1 cellular context compared by ENCODE assay signal in the genomic region with DNA sequence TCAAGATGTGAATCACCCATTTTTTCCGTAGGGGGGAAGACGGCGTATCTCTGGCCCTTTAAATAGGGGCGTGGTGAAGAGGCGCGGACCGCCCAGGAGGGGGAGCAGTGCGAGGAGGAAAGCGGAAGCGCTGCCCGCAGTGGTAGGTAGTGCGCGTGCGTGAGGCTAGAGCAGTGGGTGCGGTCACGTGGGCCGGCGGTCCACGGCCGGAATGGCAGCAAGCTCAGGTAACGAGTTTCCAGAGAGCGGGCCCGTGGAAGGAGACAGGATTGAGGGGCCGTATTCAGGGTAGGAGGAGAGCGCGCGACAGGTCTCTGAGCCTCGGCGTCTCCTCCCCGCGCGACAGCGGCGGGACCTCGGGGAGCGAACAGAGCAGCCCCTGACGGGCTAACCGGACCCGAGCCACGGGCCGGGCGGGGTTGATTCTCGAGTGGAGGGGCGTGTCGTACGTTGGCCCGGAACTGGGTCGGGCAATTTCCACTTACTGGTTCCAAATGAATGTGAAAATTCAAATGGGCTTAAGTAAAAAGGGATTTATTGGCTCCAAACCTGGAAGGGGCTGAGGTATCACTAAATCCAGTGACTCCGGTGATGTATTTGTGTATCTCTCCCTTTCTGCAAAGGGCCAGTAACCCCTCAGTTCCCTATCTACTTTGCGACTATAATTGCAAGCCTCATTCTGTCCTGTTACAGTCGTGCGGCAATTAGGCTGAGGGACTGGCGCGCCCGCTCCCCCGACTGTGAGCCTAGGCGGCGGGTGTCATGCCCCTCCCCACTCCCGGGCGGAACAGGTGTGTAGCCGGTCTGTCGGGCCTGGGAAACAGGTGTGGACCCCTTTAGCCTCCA.
TF ChIP-seq lines count a peak whose summit lies in the region.

Gene VPS8, plus strand, starts transcription at position 168 of the 846 bp plus-strand sequence. CDS start 12,467 bp downstream, outside the sequence.

TF ChIP-seq in H1, 55 proteins besides CTCF, POLR2A, EP300 and RAD21:
- TF ChIP-seq CBX8 (IDR thresholded peaks at IDR 0.05; ENCODE audit: borderline replicate concordance, low read depth, low read length) (no peak), SIX5 (IDR thresholded peaks at IDR 0.05; ENCODE audit: low read depth, low read length) (no peak), CTBP2 (IDR thresholded peaks at IDR 0.05; ENCODE audit: borderline replicate concordance, insufficient read depth, insufficient read length, low read length) (no peak), SIRT6 (IDR thresholded peaks at IDR 0.05; ENCODE audit: low read length) (no peak), FOSL1 (IDR thresholded peaks at IDR 0.05; ENCODE audit: insufficient read depth, low read depth, low read length) (no peak), PHF8 (conservative IDR thresholded peaks at IDR 0.05; ENCODE audit: low read depth, low read length) (peak; percentile 74), TAF1 (IDR thresholded peaks at IDR 0.05; ENCODE audit: low read depth, low read length) (peak; percentile 57; the same call in 1 of the 2 replicates), RBBP5 (IDR thresholded peaks at IDR 0.05; ENCODE audit: borderline replicate concordance, low read depth, low read length) (0 out of 2 replicates have a peak, but pooled peaks have one; percentile 59), HDAC2 (IDR thresholded peaks at IDR 0.05; ENCODE audit: borderline replicate concordance in 1 of 2, low read depth in 2 of 2, low read length in 2 of 2) (peak; percentile 65 to 98; a peak in 3 of 4 replicates), ASH2L (IDR thresholded peaks at IDR 0.05; ENCODE audit: low read length) (peak; percentile 65), CREB1 (IDR thresholded peaks at IDR 0.05) (no peak), KDM4A (IDR thresholded peaks at IDR 0.05; ENCODE audit: low read depth, low read length, severe bottlenecking) (peak; percentile 77), YY1 (IDR thresholded peaks at IDR 0.05; ENCODE audit: low read depth, low read length) (no peak), TCF12 (IDR thresholded peaks at IDR 0.05; ENCODE audit: low read depth, low read length) (no peak), TEAD4 (IDR thresholded peaks at IDR 0.05; ENCODE audit: low read depth, low read length) (no peak), TBP (IDR thresholded peaks at IDR 0.05; ENCODE audit: low read depth, low read length) (peak; percentile 28; the same call in 1 of the 2 replicates), NRF1 (IDR thresholded peaks at IDR 0.05; ENCODE audit: low read depth, low read length) (peak; percentile 60), POLR2AphosphoS5 (IDR thresholded peaks at IDR 0.05; ENCODE audit: low read depth, low read length) (peak; percentile 51; the same call in 1 of the 2 replicates), SIN3A (conservative IDR thresholded peaks at IDR 0.05 in 1 of 2, IDR thresholded peaks at IDR 0.05 in 1 of 2; ENCODE audit: low read depth in 1 of 2, low read length in 2 of 2) (peak in 1 of 2 experiments; percentile 38; a peak in 1 of 4 replicates), SUZ12 (IDR thresholded peaks at IDR 0.05; ENCODE audit: low read length) (0 out of 2 replicates have a peak, but pooled peaks have one; percentile 14), SP1 (IDR thresholded peaks at IDR 0.05; ENCODE audit: low read depth, low read length) (peak; percentile 74; the same call in 1 of the 2 replicates), POU5F1 (IDR thresholded peaks at IDR 0.05; ENCODE audit: low read depth, low read length) (no peak)
- TF ChIP-seq, protein P1, sequence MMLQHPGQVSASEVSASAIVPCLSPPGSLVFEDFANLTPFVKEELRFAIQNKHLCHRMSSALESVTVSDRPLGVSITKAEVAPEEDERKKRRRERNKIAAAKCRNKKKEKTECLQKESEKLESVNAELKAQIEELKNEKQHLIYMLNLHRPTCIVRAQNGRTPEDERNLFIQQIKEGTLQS (IDR thresholded peaks at IDR 0.05; ENCODE audit: insufficient read depth, low read depth, low read length), result peak; percentile 77
- TF ChIP-seq, protein P2, sequence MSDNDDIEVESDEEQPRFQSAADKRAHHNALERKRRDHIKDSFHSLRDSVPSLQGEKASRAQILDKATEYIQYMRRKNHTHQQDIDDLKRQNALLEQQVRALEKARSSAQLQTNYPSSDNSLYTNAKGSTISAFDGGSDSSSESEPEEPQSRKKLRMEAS (IDR thresholded peaks at IDR 0.05), result peak; percentile 76; the same call in 1 of the 2 replicates
- TF ChIP-seq, protein P3, sequence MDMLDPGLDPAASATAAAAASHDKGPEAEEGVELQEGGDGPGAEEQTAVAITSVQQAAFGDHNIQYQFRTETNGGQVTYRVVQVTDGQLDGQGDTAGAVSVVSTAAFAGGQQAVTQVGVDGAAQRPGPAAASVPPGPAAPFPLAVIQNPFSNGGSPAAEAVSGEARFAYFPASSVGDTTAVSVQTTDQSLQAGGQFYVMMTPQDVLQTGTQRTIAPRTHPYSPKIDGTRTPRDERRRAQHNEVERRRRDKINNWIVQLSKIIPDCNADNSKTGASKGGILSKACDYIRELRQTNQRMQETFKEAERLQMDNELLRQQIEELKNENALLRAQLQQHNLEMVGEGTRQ (IDR thresholded peaks at IDR 0.05; ENCODE audit: low read length), result peak; percentile 92
